Comparison of ENCODE assay signal across 8 cellular contexts in genomic region chr13:40189885-40190655, GRCh38.
DNase-seq lines count a peak whose midpoint lies in the region; ATAC-seq and TF ChIP-seq lines count a peak whose summit lies in the region.

No MANE protein-coding gene starts in this region.

- CTCF ChIA-PET in activated CD4-positive, alpha-beta T cell treated with anti-CD3 and anti-CD28 coated beads for 36 hours (lab: Charles Lee) = interaction anchor here (0.5 to 4.6 kb wide), 12 partner anchors 10 to 316 kb away, joined by 3 to 21 read pairs (median 3); no protein-coding TSS in a partner anchor

- H3K4me1 Mint-ChIP-seq in activated CD4-positive, alpha-beta T cell treated with anti-CD3 and anti-CD28 coated beads for 36 hours = peaks cover 82% of the 10 kb centered on the region

- intact Hi-C loops in activated CD4-positive, alpha-beta T cell treated with anti-CD3 and anti-CD28 coated beads for 36 hours (cut with DNase I, micrococcal nuclease) = loop anchor here (1.0 to 5.0 kb wide), 9 partner anchors 16 to 477 kb away; partner anchors contain the start of gene FOXO1 (in 1 of the 2)
- intact Hi-C loops in dorsolateral prefrontal cortex (cut with DNase I) (loop anchor here (2.0 to 10.0 kb wide), 6 partner anchors 38 to 477 kb away; partner anchors contain the start of gene FOXO1 (in 1 of the 2)), tibial artery (cut with DNase I; ENCODE audit: low total_unique reads) (loop anchor here (5.0 kb wide), 1 partner anchor 38 kb away; no protein-coding TSS in a partner anchor)

- peak overlapping the region in 22 of 59 donors; percentile 4 to 49 (median 24) for H3K4me3 ChIP-seq in dorsolateral prefrontal cortex
- H3K4me3 ChIP-seq in mucosa of stomach (ENCODE audit: low read length) = no peak overlapping the region
- H3K4me3 ChIP-seq in tibial artery = no peak overlapping the region

- H3K9me3 Mint-ChIP-seq in activated CD4-positive, alpha-beta T cell treated with anti-CD3 and anti-CD28 coated beads for 36 hours (ENCODE audit: low read depth) = no peaks in the 10 kb centered on the region

- no peaks in the 10 kb centered on the region for H3K27me3 Mint-ChIP-seq in activated CD4-positive, alpha-beta T cell treated with anti-CD3 and anti-CD28 coated beads for 36 hours

- H3K27ac Mint-ChIP-seq in activated CD4-positive, alpha-beta T cell treated with anti-CD3 and anti-CD28 coated beads for 36 hours = peak overlapping the region; percentile 89

- no peaks in the 10 kb centered on the region for H3K9me3 ChIP-seq in mucosa of stomach (ENCODE audit: control insufficient read depth, low read length)
- H3K9me3 ChIP-seq in tibial artery = no peaks in the 10 kb centered on the region

- H3K4me1 ChIP-seq in mucosa of stomach (ENCODE audit: control insufficient read depth, insufficient read depth, low read length) = peaks cover 23% of the 10 kb centered on the region
- peaks cover 0 to 61% (median 44%) of the 10 kb centered on the region in 4 donors for H3K4me1 ChIP-seq in tibial artery

- no peaks in the 10 kb centered on the region for H3K36me3 Mint-ChIP-seq in activated CD4-positive, alpha-beta T cell treated with anti-CD3 and anti-CD28 coated beads for 36 hours (ENCODE audit: low read depth)

- H3K4me3 Mint-ChIP-seq in activated CD4-positive, alpha-beta T cell treated with anti-CD3 and anti-CD28 coated beads for 36 hours = peak overlapping the region; percentile 32

- H3K36me3 ChIP-seq in mucosa of stomach (ENCODE audit: control insufficient read depth, insufficient read depth, low read length) (no peaks in the 10 kb centered on the region), tibial artery (no peaks in the 10 kb centered on the region)

- H3K9ac ChIP-seq in mucosa of stomach (ENCODE audit: low read length) = peak overlapping the region; percentile 35

- POLR2A ChIA-PET in activated CD4-positive, alpha-beta T cell treated with anti-CD3 and anti-CD28 coated beads for 36 hours (lab: Charles Lee) = interaction anchor here (0.9 to 1.3 kb wide), 3 partner anchors 16 to 423 kb away, joined by 3 read pairs; no protein-coding TSS in a partner anchor

- no peaks in the 10 kb centered on the region for H3K27me3 ChIP-seq in dorsolateral prefrontal cortex
- H3K27me3 ChIP-seq in mucosa of stomach (ENCODE audit: control insufficient read depth, insufficient read depth, low read length) = peaks cover 20% of the 10 kb centered on the region
- H3K27me3 ChIP-seq in tibial artery = no peaks in the 10 kb centered on the region

- TF ChIP-seq CTCF in dorsolateral prefrontal cortex (IDR thresholded peaks at IDR 0.05 in 54 of 56, conservative IDR thresholded peaks at IDR 0.05 in 2 of 56; ENCODE audit: low read depth in 1 of 56, partially characterized antibody in 56 of 56) = peak in 1 of 56 donors; percentile 11
- no peak for TF ChIP-seq CTCF in tibial artery (IDR thresholded peaks at IDR 0.05)

- H3K27ac ChIP-seq in dorsolateral prefrontal cortex (peak overlapping the region; percentile 76 to 99 (median 97)), tibial artery (peak overlapping the region; percentile 83 to 88)

- ATAC-seq in activated CD4-positive, alpha-beta T cell treated with anti-CD3 and anti-CD28 coated beads for 36 hours = peak; percentile 3
- ATAC-seq in HG02840 (IDR thresholded peaks at IDR 0.05; ENCODE audit: low FRiP score, unreplicated experiment) = no peak
- no peak for ATAC-seq in activated CD4-positive, CD25-positive, alpha-beta regulatory T cell treated with anti-CD3 and anti-CD28 coated beads, Interleukin-2, amount 50 U/mL, for 24 hours

- DNase-seq in activated CD4-positive, alpha-beta T cell treated with anti-CD3 and anti-CD28 coated beads for 36 hours = peak; percentile 33
- DNase-seq in activated CD4-positive, alpha-beta T cell treated with anti-CD3 and anti-CD28 coated beads for 48 hours = no peak
- DNase-seq in dorsolateral prefrontal cortex = peak in 9 of 10 donors; percentile 47 to 88 (median 77)
- DNase-seq in tibial artery = no peak
- DNase-seq in NCI-H2171 treated with DMSO at 0.1 percent for 48 hours (lab: John Stamatoyannopoulos, UW) = no peak

Comparison
In these comparisons a context has a peak if more than half of its experiments do, and no peak if none do; other contexts are left out.
1. DNase-seq: peak in activated CD4-positive, alpha-beta T cell treated with anti-CD3 and anti-CD28 coated beads for 36 hours (single experiment) and dorsolateral prefrontal cortex (9 of 10); none in activated CD4-positive, alpha-beta T cell treated with anti-CD3 and anti-CD28 coated beads for 48 hours (single experiment), tibial artery (0 of 2) and NCI-H2171 treated with DMSO at 0.1 percent for 48 hours (single experiment).